Comparison of ENCODE assay signal across 12 cellular contexts in genomic region chr17:80872999-80873951, GRCh38.
A peak's percentile ranks its signal among the peaks of the same experiment; 100 is the strongest.
DNase-seq lines count a peak whose midpoint lies in the region; ATAC-seq, FAIRE-seq and TF ChIP-seq lines count a peak whose summit lies in the region.
"Had no signal": no experiment of that assay in that cellular context is flagged by ENCODE, and none has a peak within 500 bp of the region (broad histone marks: within the 10 kb centered on the region; RNA-seq: fewer than 3 reads in every experiment).

No MANE protein-coding gene starts in this region.

- H3K4me1 ChIP-seq in A549 (peaks cover 12% of the 10 kb centered on the region), OCI-LY7 (ENCODE audit: insufficient read depth, low read length, poor library complexity, severe bottlenecking) (no peaks in the 10 kb centered on the region)

- no peaks in the 10 kb centered on the region for H3K9me3 ChIP-seq in A549
- H3K9me3 ChIP-seq in OCI-LY7 (ENCODE audit: low read length): no peaks in the 10 kb centered on the region
- H3K9me3 ChIP-seq: SJSA1 had no signal

- no peaks in the 10 kb centered on the region for H3K79me2 ChIP-seq in OCI-LY7 (ENCODE audit: insufficient read depth, low read depth, low read length)

- peak overlapping the region in 1 of 2 experiments; percentile 48; a peak in 3 of 6 replicates for H3K27ac ChIP-seq in A549
- H3K27ac ChIP-seq in brain microvascular endothelial cell: no peak overlapping the region
- peak overlapping the region; percentile 56 for H3K27ac ChIP-seq in layer of hippocampus (ENCODE audit: low read depth, low read length)
- no peak overlapping the region for H3K27ac ChIP-seq in OCI-LY7 (ENCODE audit: low read depth, low read length, poor library complexity, severe bottlenecking)
- H3K27ac ChIP-seq: SJSA1 had no signal

- no peaks in the 10 kb centered on the region for H3K9me2 ChIP-seq in OCI-LY7 (ENCODE audit: insufficient read depth, low read length)

- no peak for TF ChIP-seq CTCF in A549 (IDR thresholded peaks at IDR 0.05)
- no peak for TF ChIP-seq CTCF in HFFc6 (IDR thresholded peaks at IDR 0.05)
- no peak for TF ChIP-seq CTCF in brain microvascular endothelial cell (IDR thresholded peaks at IDR 0.05; ENCODE audit: low read depth, low read length, missing control alignments)
- TF ChIP-seq CTCF in OCI-LY7 (conservative IDR thresholded peaks at IDR 0.05; ENCODE audit: low read length): no peak

- no peaks in the 10 kb centered on the region for H4K20me1 ChIP-seq in OCI-LY7 (ENCODE audit: insufficient read depth, low read length)

- H3K4me2 ChIP-seq in A549 (peak overlapping the region; percentile 30; the same call in 1 of the 3 replicates), OCI-LY7 (ENCODE audit: low read length) (no peak overlapping the region)

- peak overlapping the region; percentile 30; the same call in 1 of the 2 replicates for H3K4me3 Mint-ChIP-seq in HFFc6
- H3K4me3 Mint-ChIP-seq: memory B cell had no signal

- DNase-seq in A549 (ENCODE audit: low read depth in 1 of 2, low spot score in 1 of 2): peak; percentile 26 to 38
- DNase-seq in HFFc6: peak; percentile 62
- DNase-seq in brain microvascular endothelial cell: peak; percentile 49
- no peak for DNase-seq in OCI-LY7 (ENCODE audit: low spot score)
- no peak for DNase-seq in NCI-H510A (lab: John Stamatoyannopoulos, UW)
- no peak for DNase-seq in OCI-M2 (lab: John Stamatoyannopoulos, UW; ENCODE audit: unreplicated experiment)
- DNase-seq: DMS 273 treated with DMSO at 0.1 percent for 48 hours had no signal

- peaks cover 2% of the 10 kb centered on the region for H3K27me3 Mint-ChIP-seq in HFFc6 (ENCODE audit: insufficient read depth)
- H3K27me3 Mint-ChIP-seq: IgD-negative memory B cell, memory B cell had no signal

- TF ChIP-seq POLR2A in A549 (IDR thresholded peaks at IDR 0.05; ENCODE audit: low read length): no peak

- FAIRE-seq in A549 (lab: Jason Lieb, UNC): no peak

- no peak for TF ChIP-seq EP300 in A549 (IDR thresholded peaks at IDR 0.05)

- no peak for TF ChIP-seq RAD21 in A549 (conservative IDR thresholded peaks at IDR 0.05 in 1 of 2, IDR thresholded peaks at IDR 0.05 in 1 of 2)

- H2AFZ ChIP-seq in OCI-LY7 (ENCODE audit: low read length): no peak overlapping the region

- in situ Hi-C loops in brain microvascular endothelial cell (cut with HindIII; ENCODE audit: low pct_ligation_motif_present, low sequenced_read_pairs): loop anchor here (25.0 kb wide), 1 partner anchor 436 kb away; no protein-coding TSS in a partner anchor

- intact Hi-C loops in OCI-LY7 (cut with micrococcal nuclease; ENCODE audit: unreplicated experiment): no loop called here

- peaks cover 22% of the 10 kb centered on the region for H3K36me3 Mint-ChIP-seq in HFFc6 (ENCODE audit: low read depth)

- H3K27me3 ChIP-seq in brain microvascular endothelial cell (replicated peaks): no peaks in the 10 kb centered on the region
- no peaks in the 10 kb centered on the region for H3K27me3 ChIP-seq in layer of hippocampus (ENCODE audit: control insufficient read depth, insufficient read depth, low read length)
- H3K27me3 ChIP-seq: SJSA1 had no signal

- 73% methylated on average over 20 of the region's 20 CpGs for WGBS in A549 (ENCODE audit: missing lambda C conversion rate)

- H3K4me3 ChIP-seq in A549 (no peak overlapping the region), brain microvascular endothelial cell (ENCODE audit: low read depth, low read length) (no peak overlapping the region), OCI-LY7 (ENCODE audit: low read depth, low read length, poor library complexity, severe bottlenecking) (no peak overlapping the region)
- H3K4me3 ChIP-seq: SJSA1 had no signal

- H3K4me1 Mint-ChIP-seq in HFFc6 (ENCODE audit: low read depth): peaks cover 13% of the 10 kb centered on the region

- CTCF ChIA-PET in A549 (lab: Yijun Ruan, JAX) (interaction anchor here (0.5 to 4.2 kb wide), 13 partner anchors 10 to 449 kb away, joined by 3 to 23 read pairs (median 3); no protein-coding TSS in a partner anchor), OCI-LY7 (lab: Charles Lee; ENCODE audit: unreplicated experiment) (no interaction called here)

- H3K9me3 Mint-ChIP-seq in HFFc6: no peaks in the 10 kb centered on the region
- H3K9me3 Mint-ChIP-seq: IgD-negative memory B cell, memory B cell had no signal

- no TSS peak for BruUV-seq in OCI-LY7 (replicated peaks; lab: Mats Ljungman, UMichigan)

- peak overlapping the region; percentile 88 for H3K27ac Mint-ChIP-seq in HFFc6
- H3K27ac Mint-ChIP-seq: IgD-negative memory B cell, memory B cell had no signal

- POLR2A ChIA-PET in A549 (lab: Yijun Ruan, JAX): no interaction called here
- POLR2A ChIA-PET in OCI-LY7 (lab: Charles Lee): no interaction called here

- H3K36me3 ChIP-seq in brain microvascular endothelial cell (replicated peaks) (no peaks in the 10 kb centered on the region), OCI-LY7 (ENCODE audit: insufficient read depth, low read length) (peaks cover 18% of the 10 kb centered on the region)

- peak; percentile 58 to 59; a peak in 4 of 6 replicates for ATAC-seq in A549
- ATAC-seq in HG02938 (IDR thresholded peaks at IDR 0.05; ENCODE audit: unreplicated experiment): no peak

TF ChIP-seq in A549, 52 proteins besides CTCF, POLR2A, EP300 and RAD21:
- TF ChIP-seq SREBF2 (IDR thresholded peaks at IDR 0.05) (no peak), JUN (IDR thresholded peaks at IDR 0.05) (no peak), USF2 (IDR thresholded peaks at IDR 0.05) (no peak), MAFK (IDR thresholded peaks at IDR 0.05; ENCODE audit: partially characterized antibody) (peak; percentile 63), POLR2AphosphoS2 (conservative IDR thresholded peaks at IDR 0.05; ENCODE audit: low read length) (no peak), EHMT2 (IDR thresholded peaks at IDR 0.05; ENCODE audit: low read depth) (no peak), ZNF302 (CRISPR knock-in tag; IDR thresholded peaks at IDR 0.05) (no peak), FOSL2 (IDR thresholded peaks at IDR 0.05) (no peak), FOSL2 (CRISPR knock-in tag; IDR thresholded peaks at IDR 0.05) (0 out of 2 replicates have a peak, but pooled peaks have one; percentile 7), PBX3 (IDR thresholded peaks at IDR 0.05) (no peak), CEBPB (IDR thresholded peaks at IDR 0.05) (no peak), NFE2L2 (conservative IDR thresholded peaks at IDR 0.05; ENCODE audit: low read length) (no peak), RCOR1 (IDR thresholded peaks at IDR 0.05; ENCODE audit: low read depth, low read length) (no peak)

Comparison
In these comparisons a context has a peak if more than half of its experiments do, and no peak if none do; other contexts are left out.
1. DNase-seq: peak in A549 (2 of 2), HFFc6 (single experiment) and brain microvascular endothelial cell (single experiment); none in OCI-LY7 (single experiment), NCI-H510A (single experiment) and OCI-M2 (single experiment).